8 cellular contexts compared by ENCODE assay signal in the genomic region with DNA sequence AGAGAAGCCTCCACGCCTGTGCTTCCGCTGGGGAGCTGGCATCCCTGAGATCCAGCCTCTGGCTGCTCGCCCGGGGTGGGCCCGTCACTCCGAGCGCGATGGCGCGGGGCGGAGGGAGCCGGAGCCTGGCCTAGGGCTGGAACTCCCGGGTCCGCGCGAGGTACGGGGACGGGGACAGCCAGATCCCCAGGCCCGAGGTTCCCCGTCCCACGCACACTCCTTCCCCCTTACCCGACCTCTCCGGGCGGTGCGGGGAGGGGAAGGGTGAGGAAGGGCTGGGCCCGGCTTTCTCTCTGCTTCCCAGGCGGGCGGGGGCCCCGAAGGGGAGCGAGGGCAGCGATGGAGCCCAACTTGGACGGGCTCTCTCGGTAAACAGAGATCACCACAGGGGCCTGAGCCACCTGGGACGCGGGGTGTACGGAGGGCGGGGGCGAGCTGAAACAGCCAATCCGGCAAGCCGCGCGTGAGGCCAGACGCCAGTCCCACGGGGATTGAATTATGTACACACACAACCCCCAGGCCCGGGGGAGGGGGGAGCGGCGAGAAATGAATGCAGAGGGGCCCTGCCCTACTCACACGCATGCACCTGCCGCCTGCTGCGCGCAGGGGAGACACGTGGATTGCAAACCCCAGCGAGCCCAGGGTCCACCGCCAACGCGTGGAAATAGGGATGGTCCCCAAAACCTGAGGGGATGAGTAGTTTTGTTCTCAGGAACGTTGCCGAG. TPM values are rescaled to one million over a fixed set of nuclear protein-coding genes. Genes with fewer than 3 reads are reported as not detected.
DNase-seq lines count a peak whose midpoint lies in the region; ATAC-seq and TF ChIP-seq lines count a peak whose summit lies in the region.

A gene with protein sequence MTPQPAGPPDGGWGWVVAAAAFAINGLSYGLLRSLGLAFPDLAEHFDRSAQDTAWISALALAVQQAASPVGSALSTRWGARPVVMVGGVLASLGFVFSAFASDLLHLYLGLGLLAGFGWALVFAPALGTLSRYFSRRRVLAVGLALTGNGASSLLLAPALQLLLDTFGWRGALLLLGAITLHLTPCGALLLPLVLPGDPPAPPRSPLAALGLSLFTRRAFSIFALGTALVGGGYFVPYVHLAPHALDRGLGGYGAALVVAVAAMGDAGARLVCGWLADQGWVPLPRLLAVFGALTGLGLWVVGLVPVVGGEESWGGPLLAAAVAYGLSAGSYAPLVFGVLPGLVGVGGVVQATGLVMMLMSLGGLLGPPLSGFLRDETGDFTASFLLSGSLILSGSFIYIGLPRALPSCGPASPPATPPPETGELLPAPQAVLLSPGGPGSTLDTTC (minus strand): TSS at position 549 of the 725 bp plus-strand sequence. CDS start 579 bp downstream, outside the sequence.

- intact Hi-C loops in adrenal gland (cut with DNase I), result no loop called here

- H3K9me3 ChIP-seq in DOHH2 (ENCODE audit: control insufficient read depth, insufficient read depth, low read length) (no peaks in the 10 kb centered on the region), adrenal gland (replicated peaks in 1 of 3) (no peaks in the 10 kb centered on the region), iPS-20b (ENCODE audit: insufficient read depth, low read depth, low read length) (no peaks in the 10 kb centered on the region)

- H3K4me2 ChIP-seq in DOHH2 (ENCODE audit: low read length), result peak within 1 kb of the TSS; percentile 65

- H3K27me3 ChIP-seq in DOHH2 (ENCODE audit: control insufficient read depth, low read length) (peaks cover 25% of the 10 kb centered on the region), adrenal gland (peaks cover 18% of the 10 kb centered on the region), iPS-20b (ENCODE audit: insufficient read depth, low read length) (peaks cover 59% of the 10 kb centered on the region)

- H3F3A ChIP-seq in DOHH2 (ENCODE audit: control insufficient read depth, insufficient read depth), result peaks cover 6% of the 10 kb centered on the region; the same call in 1 of the 2 replicates

- ATAC-seq in HG03432 (IDR thresholded peaks at IDR 0.05; ENCODE audit: unreplicated experiment), result no peak

- WGBS in adrenal gland, 4 donors, result 15 to 42% (median 26%) methylated on average over 13 to 58 of the region's 58 CpGs

- no peaks in the 10 kb centered on the region; the same call in none of the 2 replicates for H3K79me2 ChIP-seq in DOHH2 (ENCODE audit: control insufficient read depth, low read length)

- TF ChIP-seq CTCF in DOHH2 (IDR thresholded peaks at IDR 0.05; ENCODE audit: low read depth, low read length, poor library complexity, severe bottlenecking), result no peak
- no peak for TF ChIP-seq CTCF in adrenal gland (IDR thresholded peaks at IDR 0.05)

- TF ChIP-seq POLR2A in adrenal gland (IDR thresholded peaks at IDR 0.05), result no peak

- peaks cover 46% of the 10 kb centered on the region for H3K4me1 ChIP-seq in DOHH2 (ENCODE audit: control insufficient read depth, low read length)
- peaks cover 11 to 34% of the 10 kb centered on the region in 2 donors for H3K4me1 ChIP-seq in adrenal gland (replicated peaks in 1 of 2)
- H3K4me1 ChIP-seq in iPS-20b (ENCODE audit: insufficient read depth, low read length), result peaks cover 9% of the 10 kb centered on the region; the same call in 1 of the 2 replicates

- H3K27ac ChIP-seq in DOHH2 (ENCODE audit: low read depth, low read length) (no peak within 1 kb of the TSS), adrenal gland (peak within 1 kb of the TSS in 1 of 5 donors; percentile 12), iPS-20b (ENCODE audit: low read length) (no peak within 1 kb of the TSS)

- H3K9ac ChIP-seq in iPS-20b (ENCODE audit: low read depth, low read length), result no peak within 1 kb of the TSS

- no peaks in the 10 kb centered on the region for H3K9me2 ChIP-seq in DOHH2 (replicated peaks; ENCODE audit: control insufficient read depth, low read length)

- H3K4me3 ChIP-seq in DOHH2 (ENCODE audit: low read length), result peak within 1 kb of the TSS; percentile 57
- peak within 1 kb of the TSS in 1 of 4 donors; percentile 47 for H3K4me3 ChIP-seq in adrenal gland
- peak within 1 kb of the TSS; percentile 67 for H3K4me3 ChIP-seq in iPS-20b (ENCODE audit: low read length)

- H3K36me3 ChIP-seq in DOHH2 (ENCODE audit: control insufficient read depth, low read length), result peaks cover 4% of the 10 kb centered on the region
- H3K36me3 ChIP-seq in adrenal gland (replicated peaks in 1 of 2), result no peaks in the 10 kb centered on the region
- H3K36me3 ChIP-seq in iPS-20b (ENCODE audit: insufficient read depth, low read depth, low read length), result no peaks in the 10 kb centered on the region

- DNase-seq in NCI-H2171 (lab: John Stamatoyannopoulos, UW) (peak; percentile 96), adrenal gland (peak in 4 of 7 donors; percentile 39 to 47 (median 43)), NK-92 (lab: John Stamatoyannopoulos, UW; ENCODE audit: unreplicated experiment) (no peak), NCI-H446 treated with DMSO at 0.1 percent for 48 hours (lab: John Stamatoyannopoulos, UW) (no peak)
- DNase-seq in stimulated activated CD4-positive, alpha-beta T cell treated with anti-CD3 and anti-CD28 coated beads, Interleukin-12 subunit alpha, Interleukin-12 subunit beta, amount 100 ng/mL, for 4 hours, result peak; percentile 37

- H4K20me1 ChIP-seq in DOHH2 (ENCODE audit: control insufficient read depth, insufficient read depth, low read depth, low read length), result no peaks in the 10 kb centered on the region

RNA-seq across cellular contexts. Expression of the gene that starts here (rescaled TPM):
- total RNA-seq in adrenal gland, result 1 to 10 TPM in 2 of 8 donors, under 1 TPM in 4, not detected in 2; 0.18 to 1.1 (median 0.62) TPM
- 1 to 10 TPM in 2 of 3 donors, not detected in 1; 1.1 to 3.0 TPM for polyA plus RNA-seq in adrenal gland

Comparison
In these comparisons a context has a peak if more than half of its experiments do, and no peak if none do; other contexts are left out.
1. DNase-seq: peak in NCI-H2171 (single experiment), adrenal gland (4 of 7) and stimulated activated CD4-positive, alpha-beta T cell treated with anti-CD3 and anti-CD28 coated beads, Interleukin-12 subunit alpha, Interleukin-12 subunit beta, amount 100 ng/mL, for 4 hours (single experiment); none in NK-92 (single experiment) and NCI-H446 treated with DMSO at 0.1 percent for 48 hours (single experiment).